ENCODE assay signal across 21 cellular contexts in genomic region chr2:225022188-225022587, GRCh38. TPM values are rescaled to one million over a fixed set of nuclear protein-coding genes. Genes with fewer than 3 reads are reported as not detected.
DNase-seq lines count a peak whose midpoint lies in the region; ATAC-seq and TF ChIP-seq lines count a peak whose summit lies in the region.
"Had no signal": no experiment of that assay in that cellular context is flagged by ENCODE, and none has a peak within 500 bp of the region (broad histone marks: within the 10 kb centered on the region; RNA-seq: fewer than 3 reads in every experiment).

No MANE protein-coding gene starts in this region.

- peak overlapping the region in 5 of 8 donors; percentile 0 to 66 (median 16) for H3K4me3 Mint-ChIP-seq in CD4-positive, alpha-beta memory T cell
- H3K4me3 Mint-ChIP-seq in HFFc6 (no peak overlapping the region), T-helper 17 cell (no peak overlapping the region)
- peak overlapping the region in 4 of 10 donors; percentile 0 to 37 (median 16) for H3K4me3 Mint-ChIP-seq in naive thymus-derived CD8-positive, alpha-beta T cell
- H3K4me3 Mint-ChIP-seq: B cell; effector memory CD8-positive, alpha-beta T cell; nephron; stimulated activated naive B cell treated with anti-CD40 and anti-IgM and Interleukin-4, amounts not matched to agents 10 μg/mL and 1 μg/mL and 100 μg/mL, for 72 hours had no signal

- POLR2A ChIA-PET in CD4-positive, alpha-beta memory T cell (lab: Charles Lee; ENCODE audit: partially characterized antibody) = no interaction called here
- POLR2A ChIA-PET in naive thymus-derived CD8-positive, alpha-beta T cell (lab: Charles Lee) = no interaction called here

- H3K4me3 ChIP-seq in CD4-positive, alpha-beta memory T cell (ENCODE audit: low read length in 2 of 2) = no peak overlapping the region
- no peak overlapping the region for H3K4me3 ChIP-seq in esophagus muscularis mucosa
- H3K4me3 ChIP-seq: esophagus squamous epithelium had no signal

- WGBS in esophagus muscularis mucosa = 60% methylated on average over 4 of the region's 4 CpGs

- peaks cover 8 to 25% of the 10 kb centered on the region in 2 donors for H3K36me3 Mint-ChIP-seq in CD4-positive, alpha-beta memory T cell
- peaks cover 29% of the 10 kb centered on the region for H3K36me3 Mint-ChIP-seq in HFFc6 (ENCODE audit: low read depth)
- H3K36me3 Mint-ChIP-seq in T-helper 17 cell (ENCODE audit: low read depth) = peaks cover 6% of the 10 kb centered on the region
- peaks cover 4 to 35% (median 8%) of the 10 kb centered on the region in 3 donors for H3K36me3 Mint-ChIP-seq in naive thymus-derived CD8-positive, alpha-beta T cell

- no peaks in the 10 kb centered on the region for H3K36me3 ChIP-seq in CD4-positive, alpha-beta memory T cell (ENCODE audit: insufficient read depth, low read length)
- H3K36me3 ChIP-seq in esophagus muscularis mucosa = no peaks in the 10 kb centered on the region
- H3K36me3 ChIP-seq: esophagus squamous epithelium had no signal

- ATAC-seq in T-helper 17 cell = no peak
- ATAC-seq in naive thymus-derived CD8-positive, alpha-beta T cell = no peak
- ATAC-seq: activated naive CD4-positive, alpha-beta T cell treated with anti-CD3 and anti-CD28 coated beads, Interleukin-2, amount 50 U/mL, for 72 hours; effector memory CD8-positive, alpha-beta T cell; HCT116; stimulated activated naive B cell treated with anti-CD40 and anti-IgM and Interleukin-4, amounts not matched to agents 10 μg/mL and 1 μg/mL and 100 μg/mL, for 72 hours had no signal

- no peak overlapping the region for H3K27ac ChIP-seq in CD4-positive, alpha-beta memory T cell (ENCODE audit: low read depth, low read length)
- H3K27ac ChIP-seq in esophagus muscularis mucosa (replicated peaks in 1 of 4) = no peak overlapping the region
- H3K27ac ChIP-seq: esophagus squamous epithelium had no signal

- H3K27me3 Mint-ChIP-seq in CD4-positive, alpha-beta memory T cell = no peaks in the 10 kb centered on the region
- no peaks in the 10 kb centered on the region; the same call in 1 of the 2 replicates for H3K27me3 Mint-ChIP-seq in HFFc6 (ENCODE audit: insufficient read depth)
- no peaks in the 10 kb centered on the region for H3K27me3 Mint-ChIP-seq in T-helper 17 cell
- no peaks in the 10 kb centered on the region for H3K27me3 Mint-ChIP-seq in naive thymus-derived CD8-positive, alpha-beta T cell
- H3K27me3 Mint-ChIP-seq: B cell; effector memory CD8-positive, alpha-beta T cell; stimulated activated naive B cell treated with anti-CD40 and anti-IgM and Interleukin-4, amounts not matched to agents 10 μg/mL and 1 μg/mL and 100 μg/mL, for 72 hours had no signal

- intact Hi-C loops in CD4-positive, alpha-beta memory T cell (cut with micrococcal nuclease) = no loop called here
- intact Hi-C loops in esophagus muscularis mucosa (cut with DNase I) = no loop called here

- CTCF ChIA-PET in CD4-positive, alpha-beta memory T cell (lab: Charles Lee; ENCODE audit: partially characterized antibody) = interaction anchor here (1.4 kb wide), 1 partner anchor 20 kb away, joined by 4 read pairs; no protein-coding TSS in a partner anchor

- DNase-seq in CD4-positive, alpha-beta memory T cell = no peak
- DNase-seq in HFFc6 = no peak
- DNase-seq in T-helper 17 cell = no peak
- DNase-seq in naive thymus-derived CD8-positive, alpha-beta T cell = no peak
- DNase-seq in NCI-H446 (lab: John Stamatoyannopoulos, UW) = no peak
- no peak for DNase-seq in esophagus muscularis mucosa (ENCODE audit: extremely low spot score)
- DNase-seq in GM19240 (ENCODE audit: insufficient read length, low spot score) = no peak
- DNase-seq: activated CD8-positive, alpha-beta memory T cell treated with anti-CD3 and anti-CD28 coated beads for 24 hours; activated T-cell treated with anti-CD3 and anti-CD28 coated beads, Interleukin-2, amount 50 U/mL, for 48 hours; effector memory CD8-positive, alpha-beta T cell; esophagus squamous epithelium; Karpas-422; kidney glomerular epithelial cell; mesenchymal stem cell; NCI-H1105 treated with DMSO at 0.1 percent for 48 hours; NCI-H524 treated with DMSO at 0.1 percent for 48 hours; stimulated activated naive B cell treated with anti-CD40 and anti-IgM and Interleukin-4, amounts not matched to agents 10 μg/mL and 1 μg/mL and 100 μg/mL, for 72 hours had no signal

- no peak for TF ChIP-seq CTCF in HFFc6 (IDR thresholded peaks at IDR 0.05)
- no peak for TF ChIP-seq CTCF in esophagus muscularis mucosa (IDR thresholded peaks at IDR 0.05)

- no peak for TF ChIP-seq POLR2A in esophagus muscularis mucosa (IDR thresholded peaks at IDR 0.05; ENCODE audit: low read depth)

- no peaks in the 10 kb centered on the region for H3K27me3 ChIP-seq in CD4-positive, alpha-beta memory T cell (ENCODE audit: insufficient read depth, low read length)
- no peaks in the 10 kb centered on the region for H3K27me3 ChIP-seq in esophagus muscularis mucosa
- H3K27me3 ChIP-seq: esophagus squamous epithelium had no signal

- peaks cover 68 to 91% (median 80%) of the 10 kb centered on the region in 4 donors for H3K4me1 Mint-ChIP-seq in CD4-positive, alpha-beta memory T cell
- H3K4me1 Mint-ChIP-seq in HFFc6 (ENCODE audit: low read depth) (peaks cover 80% of the 10 kb centered on the region), T-helper 17 cell (peaks cover 59% of the 10 kb centered on the region)
- peaks cover 38 to 89% (median 84%) of the 10 kb centered on the region in 4 donors for H3K4me1 Mint-ChIP-seq in naive thymus-derived CD8-positive, alpha-beta T cell

- H3K27ac Mint-ChIP-seq in CD4-positive, alpha-beta memory T cell = peak overlapping the region in 6 of 7 donors; percentile 0 to 84 (median 10)
- H3K27ac Mint-ChIP-seq in HFFc6 (peak overlapping the region; percentile 51; the same call in 1 of the 2 replicates), T-helper 17 cell (peak overlapping the region; percentile 45)
- peak overlapping the region in 7 of 10 donors; percentile 1 to 65 (median 35) for H3K27ac Mint-ChIP-seq in naive thymus-derived CD8-positive, alpha-beta T cell
- H3K27ac Mint-ChIP-seq: activated naive CD4-positive, alpha-beta T cell treated with anti-CD3 and anti-CD28 coated beads, Interleukin-2, amount 50 U/mL, for 72 hours; B cell; nephron had no signal

- no peaks in the 10 kb centered on the region for H3K9me3 Mint-ChIP-seq in CD4-positive, alpha-beta memory T cell
- H3K9me3 Mint-ChIP-seq in HFFc6 = no peaks in the 10 kb centered on the region
- H3K9me3 Mint-ChIP-seq in naive thymus-derived CD8-positive, alpha-beta T cell = no peaks in the 10 kb centered on the region
- H3K9me3 Mint-ChIP-seq: effector memory CD8-positive, alpha-beta T cell; nephron; stimulated activated naive B cell treated with anti-CD40 and anti-IgM and Interleukin-4, amounts not matched to agents 10 μg/mL and 1 μg/mL and 100 μg/mL, for 72 hours had no signal

- H3K9me3 ChIP-seq in CD4-positive, alpha-beta memory T cell (ENCODE audit: control insufficient read depth in 1 of 2, low read length in 2 of 2) = no peaks in the 10 kb centered on the region
- H3K9me3 ChIP-seq in T-helper 17 cell (ENCODE audit: control insufficient read depth, low read length, poor library complexity, severe bottlenecking) (no peaks in the 10 kb centered on the region), esophagus muscularis mucosa (no peaks in the 10 kb centered on the region)
- H3K9me3 ChIP-seq: esophagus squamous epithelium had no signal

- no peak for TF ChIP-seq EP300 in esophagus muscularis mucosa (IDR thresholded peaks at IDR 0.05)

- peaks cover 91% of the 10 kb centered on the region for H3K4me1 ChIP-seq in CD4-positive, alpha-beta memory T cell (ENCODE audit: insufficient read depth, low read length)
- no peaks in the 10 kb centered on the region for H3K4me1 ChIP-seq in esophagus muscularis mucosa

RNA-seq across cellular contexts. Expression of gene DOCK10, which starts 20.1 kb away (rescaled TPM):
- total RNA-seq in CD4-positive, alpha-beta memory T cell = 100 to 1,000 TPM; 180 to 186 TPM
- polyA plus RNA-seq in CD4-positive, alpha-beta memory T cell = 10 to 100 TPM; 26.0 to 69.9 TPM
- total RNA-seq in HFFc6 (2021; fragmentation: NEBNext Ultra II Directional; extraction: Animal tissue kit (Norgen Biotek cat#: 25700)) = 10 to 100 TPM; 61.1 to 78.8 (median 75.8) TPM
- 100 to 1,000 TPM; 185 to 233 TPM for total RNA-seq in T-helper 17 cell
- total RNA-seq in naive thymus-derived CD8-positive, alpha-beta T cell = 100 to 1,000 TPM; 165 to 180 TPM
- 10 to 100 TPM; 34.1 to 57.9 (median 47.8) TPM for polyA plus RNA-seq in naive thymus-derived CD8-positive, alpha-beta T cell
- 10 to 100 TPM in 1 of 4 donors, 1 to 10 TPM in 3; 1.9 to 11.6 (median 6.3) TPM for total RNA-seq in esophagus muscularis mucosa

Comparison
In these comparisons a context has a peak if more than half of its experiments do, and no peak if none do; other contexts are left out.
1. H3K4me3 Mint-ChIP-seq: peak in CD4-positive, alpha-beta memory T cell (5 of 8); none in HFFc6 (single experiment) and T-helper 17 cell (single experiment).
2. RNA of gene DOCK10, which starts 20.1 kb away (total RNA-seq): 185 to 233 TPM in T-helper 17 cell, 180 to 186 TPM in CD4-positive, alpha-beta memory T cell, 165 to 180 TPM in naive thymus-derived CD8-positive, alpha-beta T cell and 61.1 to 78.8 TPM in HFFc6; 1.9 to 11.6 TPM in esophagus muscularis mucosa; every median in the first group is over 4 times any median in the second.
3. Peak in every context shown above with its lines, with median percentiles within 50 percentile points of each other: H3K27ac Mint-ChIP-seq.